17 cellular contexts compared by ENCODE assay signal in the genomic region with DNA sequence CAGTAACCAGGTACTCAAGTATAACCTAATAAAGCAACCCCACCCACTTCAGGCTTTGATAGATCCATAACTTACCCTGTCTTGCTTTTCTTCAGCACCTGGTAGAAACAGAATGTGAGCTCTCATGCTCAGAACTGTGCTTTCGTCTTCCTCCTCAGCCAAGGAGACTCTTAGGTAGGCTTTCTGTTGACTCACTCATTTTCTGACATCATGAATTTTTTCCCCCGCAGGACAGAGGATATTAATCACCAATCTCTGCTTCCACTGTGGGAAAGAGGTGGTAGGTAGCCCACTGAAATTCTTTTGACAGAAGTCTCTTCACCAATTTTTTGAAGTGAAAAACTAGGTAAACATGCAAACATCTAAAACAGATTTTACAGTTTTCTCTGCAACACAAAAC.
"Had no signal": no experiment of that assay in that cellular context is flagged by ENCODE, and none has a peak within 500 bp of the region (broad histone marks: within the 10 kb centered on the region; RNA-seq: fewer than 3 reads in every experiment).

No MANE protein-coding gene starts in this region.

- DNase-seq: activated CD4-positive, alpha-beta T cell treated with anti-CD3 and anti-CD28 coated beads for 48 hours; activated CD8-positive, alpha-beta memory T cell treated with anti-CD3 and anti-CD28 coated beads, Interleukin-2, amount 50 U/mL, for 48 hours; activated naive CD4-positive, alpha-beta T cell; activated naive CD8-positive, alpha-beta T cell treated with anti-CD3 and anti-CD28 coated beads, Interleukin-2, amount 10 ng/mL, durations not matched to agents 7 days and 5 days; anterior cingulate cortex; endodermal cell; erythroblast; islet precursor cell; left ventricle myocardium superior; mesenchymal stem cell; nucleus accumbens; T-helper 17 cell; upper lobe of left lung had no signal

- FAIRE-seq: TTC549 had no signal

- H3K36me3 ChIP-seq: gastroesophageal sphincter, right atrium auricular region, upper lobe of left lung had no signal

- H3K4me2 ChIP-seq: smooth muscle cell had no signal

- H3K27ac ChIP-seq: gastroesophageal sphincter, right atrium auricular region, upper lobe of left lung had no signal

- H3K4me3 ChIP-seq: gastroesophageal sphincter, right atrium auricular region, smooth muscle cell, upper lobe of left lung had no signal

- H3K27me3 ChIP-seq: gastroesophageal sphincter, right atrium auricular region, upper lobe of left lung had no signal

- H3K9me3 ChIP-seq: gastroesophageal sphincter, right atrium auricular region, upper lobe of left lung had no signal

- H3K4me1 ChIP-seq: gastroesophageal sphincter, right atrium auricular region, upper lobe of left lung had no signal
